In the genomic region with DNA sequence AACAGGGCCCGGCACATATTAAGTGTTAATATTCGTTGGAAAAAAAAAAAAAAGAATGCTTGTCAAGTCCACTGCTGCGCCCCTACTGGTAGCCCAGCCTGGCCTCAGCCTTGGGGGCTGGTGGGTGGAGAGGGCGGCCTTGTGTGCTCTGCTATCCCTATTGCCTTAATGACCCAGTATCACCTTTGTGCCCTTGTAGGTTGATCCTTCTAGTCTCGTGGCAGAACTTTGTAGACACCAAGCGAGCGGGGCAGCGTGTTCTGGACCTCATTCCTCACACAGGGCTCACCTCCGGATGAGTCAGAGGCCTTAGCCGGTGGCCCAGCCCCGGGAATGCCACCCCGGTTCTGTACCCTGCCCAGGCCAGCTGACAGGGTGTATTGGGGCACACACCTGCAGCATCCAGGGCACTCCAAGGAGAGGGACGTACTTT, we compare ENCODE assay signal across 8 cellular contexts. TPM values are rescaled to one million over a fixed set of nuclear protein-coding genes. Genes with fewer than 3 reads are reported as not detected.
DNase-seq lines count a peak whose midpoint lies in the region; ATAC-seq lines count a peak whose summit lies in the region.

No MANE protein-coding gene starts in this region.

- POLR2A ChIA-PET in activated naive CD8-positive, alpha-beta T cell treated with anti-CD3 and anti-CD28 coated beads, Interleukin-2, amount 10 ng/mL, durations not matched to agents 7 days and 5 days (lab: Charles Lee), result interaction anchor here (1.0 to 2.0 kb wide), 5 partner anchors 16 to 66 kb away, joined by 4 to 19 read pairs (median 7); no protein-coding TSS in a partner anchor

- H3K27me3 Mint-ChIP-seq in activated naive CD8-positive, alpha-beta T cell treated with anti-CD3 and anti-CD28 coated beads, Interleukin-2, amount 10 ng/mL, durations not matched to agents 7 days and 5 days, result peaks cover 8% of the 10 kb centered on the region

- no peaks in the 10 kb centered on the region for H3K9me3 ChIP-seq in BLaER1 treated with 17β-estradiol and CSF1 and Interleukin-3, amounts not matched to agents 10 nM and 100 nM (replicated peaks in 1 of 11)
- H3K9me3 ChIP-seq in iPS-15b (ENCODE audit: control insufficient read depth, insufficient read depth, low read length), result no peaks in the 10 kb centered on the region

- H3K27me3 ChIP-seq in BLaER1 treated with 17β-estradiol and CSF1 and Interleukin-3, amounts not matched to agents 10 nM and 100 nM, result no peaks in the 10 kb centered on the region
- H3K27me3 ChIP-seq in iPS-15b (ENCODE audit: control insufficient read depth, insufficient read depth, low read length), result no peaks in the 10 kb centered on the region

- peaks cover 2% of the 10 kb centered on the region for H3K36me3 Mint-ChIP-seq in activated naive CD8-positive, alpha-beta T cell treated with anti-CD3 and anti-CD28 coated beads, Interleukin-2, amount 10 ng/mL, durations not matched to agents 7 days and 5 days
- peaks cover 11% of the 10 kb centered on the region for H3K36me3 Mint-ChIP-seq in stimulated activated effector memory CD8-positive, alpha-beta T cell treated with anti-CD3 and anti-CD28 coated beads, Interleukin-12 subunit alpha, Interleukin-12 subunit beta, amount 100 ng/mL, for 72 hours

- no peak for ATAC-seq in activated naive CD8-positive, alpha-beta T cell treated with anti-CD3 and anti-CD28 coated beads, Interleukin-2, amount 10 ng/mL, durations not matched to agents 7 days and 5 days (ENCODE audit: low read depth)
- no peak for ATAC-seq in stimulated activated effector memory CD8-positive, alpha-beta T cell treated with anti-CD3 and anti-CD28 coated beads, Interleukin-12 subunit alpha, Interleukin-12 subunit beta, amount 100 ng/mL, for 72 hours
- no peak for ATAC-seq in GM18502 (IDR thresholded peaks at IDR 0.05; ENCODE audit: poor library complexity, unreplicated experiment)

- H3K27ac Mint-ChIP-seq in activated naive CD8-positive, alpha-beta T cell treated with anti-CD3 and anti-CD28 coated beads, Interleukin-2, amount 10 ng/mL, durations not matched to agents 7 days and 5 days, result no peak overlapping the region
- H3K27ac Mint-ChIP-seq in stimulated activated effector memory CD8-positive, alpha-beta T cell treated with anti-CD3 and anti-CD28 coated beads, Interleukin-12 subunit alpha, Interleukin-12 subunit beta, amount 100 ng/mL, for 72 hours, result peak overlapping the region; percentile 93

- peak overlapping the region; percentile 96 for H3K4me3 Mint-ChIP-seq in activated naive CD8-positive, alpha-beta T cell treated with anti-CD3 and anti-CD28 coated beads, Interleukin-2, amount 10 ng/mL, durations not matched to agents 7 days and 5 days
- H3K4me3 Mint-ChIP-seq in stimulated activated effector memory CD8-positive, alpha-beta T cell treated with anti-CD3 and anti-CD28 coated beads, Interleukin-12 subunit alpha, Interleukin-12 subunit beta, amount 100 ng/mL, for 72 hours, result peak overlapping the region; percentile 86

- H3K9me3 Mint-ChIP-seq in activated naive CD8-positive, alpha-beta T cell treated with anti-CD3 and anti-CD28 coated beads, Interleukin-2, amount 10 ng/mL, durations not matched to agents 7 days and 5 days, result no peaks in the 10 kb centered on the region
- H3K9me3 Mint-ChIP-seq in stimulated activated effector memory CD8-positive, alpha-beta T cell treated with anti-CD3 and anti-CD28 coated beads, Interleukin-12 subunit alpha, Interleukin-12 subunit beta, amount 100 ng/mL, for 72 hours, result no peaks in the 10 kb centered on the region

- DNase-seq in HK-2 (ENCODE audit: unreplicated experiment) (peak; percentile 41), dedifferentiated amniotic fluid mesenchymal stem cell (ENCODE audit: extremely low spot score) (no peak), COLO829 (ENCODE audit: low spot score) (no peak)
- DNase-seq in activated naive CD8-positive, alpha-beta T cell treated with anti-CD3 and anti-CD28 coated beads, Interleukin-2, amount 10 ng/mL, durations not matched to agents 7 days and 5 days, result peak; percentile 33
- peak in 1 of 2 donors; percentile 5 for DNase-seq in stimulated activated effector memory CD8-positive, alpha-beta T cell treated with anti-CD3 and anti-CD28 coated beads, Interleukin-12 subunit alpha, Interleukin-12 subunit beta, amount 100 ng/mL, for 72 hours (ENCODE audit: low spot score in 2 of 2)

- peak overlapping the region; percentile 67 to 84 (median 74); a peak in 19 of 20 replicates for H3K4me3 ChIP-seq in BLaER1 treated with 17β-estradiol and CSF1 and Interleukin-3, amounts not matched to agents 10 nM and 100 nM
- peak overlapping the region; percentile 57 for H3K4me3 ChIP-seq in iPS-15b (ENCODE audit: low read depth, low read length)

- peak overlapping the region; percentile 97 to 100 (median 99); a peak in 21 of 22 replicates for H3K27ac ChIP-seq in BLaER1 treated with 17β-estradiol and CSF1 and Interleukin-3, amounts not matched to agents 10 nM and 100 nM

- peaks cover 20 to 62% (median 53%) of the 10 kb centered on the region in 10 experiments for H3K4me1 ChIP-seq in BLaER1 treated with 17β-estradiol and CSF1 and Interleukin-3, amounts not matched to agents 10 nM and 100 nM
- H3K4me1 ChIP-seq in iPS-15b (ENCODE audit: control insufficient read depth, insufficient read depth, low read length), result peaks cover 11% of the 10 kb centered on the region

- H3K9ac ChIP-seq in BLaER1 treated with 17β-estradiol and CSF1 and Interleukin-3, amounts not matched to agents 10 nM and 100 nM, result peak overlapping the region; percentile 96 to 99 (median 98)
- no peak overlapping the region for H3K9ac ChIP-seq in iPS-15b (ENCODE audit: low read depth, low read length)

- H3K36me3 ChIP-seq in BLaER1 treated with 17β-estradiol and CSF1 and Interleukin-3, amounts not matched to agents 10 nM and 100 nM, result peaks cover 0 to 9% (median 8%) of the 10 kb centered on the region in 11 experiments; a peak in 16 of 22 replicates
- H3K36me3 ChIP-seq in iPS-15b (ENCODE audit: control insufficient read depth, insufficient read depth, low read length), result peaks cover 3% of the 10 kb centered on the region

- H4K20me1 ChIP-seq in BLaER1 treated with 17β-estradiol and CSF1 and Interleukin-3, amounts not matched to agents 10 nM and 100 nM, result peaks cover 13 to 31% (median 26%) of the 10 kb centered on the region in 11 experiments; a peak in 21 of 22 replicates

- peaks cover 17% of the 10 kb centered on the region for H3K4me1 Mint-ChIP-seq in activated naive CD8-positive, alpha-beta T cell treated with anti-CD3 and anti-CD28 coated beads, Interleukin-2, amount 10 ng/mL, durations not matched to agents 7 days and 5 days
- H3K4me1 Mint-ChIP-seq in stimulated activated effector memory CD8-positive, alpha-beta T cell treated with anti-CD3 and anti-CD28 coated beads, Interleukin-12 subunit alpha, Interleukin-12 subunit beta, amount 100 ng/mL, for 72 hours, result peaks cover 24% of the 10 kb centered on the region

- peak overlapping the region; percentile 77 to 95 (median 88) for H3K4me2 ChIP-seq in BLaER1 treated with 17β-estradiol and CSF1 and Interleukin-3, amounts not matched to agents 10 nM and 100 nM

RNA-seq across cellular contexts. Expression of a gene that starts 1.8 kb away (rescaled TPM):
- total RNA-seq in activated naive CD8-positive, alpha-beta T cell treated with anti-CD3 and anti-CD28 coated beads, Interleukin-2, amount 10 ng/mL, durations not matched to agents 7 days and 5 days, result 10 to 100 TPM; 21.7 to 24.3 TPM

Comparison
In these comparisons a context has a peak if more than half of its experiments do, and no peak if none do; other contexts are left out.
1. DNase-seq: peak in HK-2 (single experiment) and activated naive CD8-positive, alpha-beta T cell treated with anti-CD3 and anti-CD28 coated beads, Interleukin-2, amount 10 ng/mL, durations not matched to agents 7 days and 5 days (single experiment); none in dedifferentiated amniotic fluid mesenchymal stem cell (single experiment) and COLO829 (single experiment).